ENCODE assay signal across 9 cellular contexts in the genomic region with DNA sequence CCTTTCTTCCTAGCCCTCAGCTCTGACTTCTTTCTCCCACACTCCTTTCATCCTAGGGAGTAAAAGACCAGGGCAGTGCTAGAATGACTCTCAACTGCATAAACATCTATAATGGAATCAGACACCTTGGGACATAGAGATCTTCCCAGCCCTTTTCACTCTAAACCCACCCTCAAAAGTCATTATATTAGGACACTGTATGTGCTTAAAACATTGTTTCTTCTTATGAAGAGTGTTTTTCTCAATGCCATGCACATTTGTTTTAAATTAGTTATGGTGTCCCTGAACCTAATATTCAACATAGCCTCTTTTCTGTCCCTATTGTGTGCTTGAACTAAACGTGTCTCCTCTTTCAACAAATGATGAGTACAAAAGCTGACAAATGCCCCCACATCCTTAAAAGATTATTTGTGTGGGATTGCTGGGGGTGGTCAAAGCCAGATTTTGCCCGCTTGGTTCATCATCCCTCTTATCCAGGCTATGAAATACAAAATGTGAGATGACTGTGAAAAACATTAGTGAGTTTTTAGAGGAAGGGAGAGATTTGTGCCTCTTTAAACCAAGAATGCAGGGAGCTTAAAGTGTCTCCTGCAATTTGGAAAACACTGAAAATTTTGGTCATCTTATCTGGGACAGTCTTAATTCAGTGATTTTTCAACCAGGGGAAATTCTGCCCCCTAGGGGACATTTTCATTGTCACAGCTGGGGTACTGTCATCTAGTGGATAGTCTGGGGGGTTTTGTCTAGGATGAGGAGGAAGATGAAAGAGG. TPM values are rescaled to one million over a fixed set of nuclear protein-coding genes. Genes with fewer than 3 reads are reported as not detected.
A peak's percentile ranks its signal among the peaks of the same experiment; 100 is the strongest.
DNase-seq lines count a peak whose midpoint lies in the region; ATAC-seq, FAIRE-seq and TF ChIP-seq lines count a peak whose summit lies in the region.
"Had no signal": no experiment of that assay in that cellular context is flagged by ENCODE, and none has a peak within 500 bp of the region (broad histone marks: within the 10 kb centered on the region; RNA-seq: fewer than 3 reads in every experiment).

No MANE protein-coding gene starts in this region.

- ATAC-seq in memory B cell (ENCODE audit: low read depth): peak; percentile 39
- no peak for ATAC-seq in stimulated activated memory B cell treated with anti-CD40 and anti-IgM and Interleukin-4, amounts not matched to agents 10 μg/mL and 1 μg/mL and 100 μg/mL, for 72 hours

- no peak overlapping the region for H3K4me3 Mint-ChIP-seq in memory B cell
- H3K4me3 Mint-ChIP-seq in stimulated activated memory B cell treated with anti-CD40 and anti-IgM and Interleukin-4, amounts not matched to agents 10 μg/mL and 1 μg/mL and 100 μg/mL, for 72 hours: no peak overlapping the region
- H3K4me3 Mint-ChIP-seq: brain had no signal

- TF ChIP-seq POLR2A in suprapubic skin (IDR thresholded peaks at IDR 0.05): no peak

- H3K4me3 ChIP-seq in adipocyte (ENCODE audit: low read length): no peak overlapping the region
- H3K4me3 ChIP-seq in suprapubic skin: no peak overlapping the region

- H3K27me3 Mint-ChIP-seq in memory B cell: peaks cover 13% of the 10 kb centered on the region
- H3K27me3 Mint-ChIP-seq in stimulated activated memory B cell treated with anti-CD40 and anti-IgM and Interleukin-4, amounts not matched to agents 10 μg/mL and 1 μg/mL and 100 μg/mL, for 72 hours: peaks cover 43% of the 10 kb centered on the region
- H3K27me3 Mint-ChIP-seq: brain had no signal

- TF ChIP-seq EP300 in suprapubic skin (IDR thresholded peaks at IDR 0.05): no peak

- H3K27ac Mint-ChIP-seq in memory B cell: no peak overlapping the region
- no peak overlapping the region for H3K27ac Mint-ChIP-seq in stimulated activated memory B cell treated with anti-CD40 and anti-IgM and Interleukin-4, amounts not matched to agents 10 μg/mL and 1 μg/mL and 100 μg/mL, for 72 hours
- H3K27ac Mint-ChIP-seq: brain had no signal

- no peaks in the 10 kb centered on the region for H3K9me3 Mint-ChIP-seq in memory B cell
- H3K9me3 Mint-ChIP-seq in stimulated activated memory B cell treated with anti-CD40 and anti-IgM and Interleukin-4, amounts not matched to agents 10 μg/mL and 1 μg/mL and 100 μg/mL, for 72 hours: no peaks in the 10 kb centered on the region
- H3K9me3 Mint-ChIP-seq: brain had no signal

- TF ChIP-seq CTCF in suprapubic skin (IDR thresholded peaks at IDR 0.05): peak in 1 of 2 donors; percentile 46

- H3K9ac ChIP-seq in adipocyte (ENCODE audit: low read length): no peak overlapping the region

- H3K27me3 ChIP-seq in adipocyte (replicated peaks; ENCODE audit: control insufficient read depth, insufficient read depth, low read length) (peaks cover 14% of the 10 kb centered on the region), suprapubic skin (no peaks in the 10 kb centered on the region)

- no peak for FAIRE-seq in HTR-8/SVneo (lab: Jason Lieb, UNC)

- no peaks in the 10 kb centered on the region for H3K36me3 Mint-ChIP-seq in memory B cell
- H3K36me3 Mint-ChIP-seq in stimulated activated memory B cell treated with anti-CD40 and anti-IgM and Interleukin-4, amounts not matched to agents 10 μg/mL and 1 μg/mL and 100 μg/mL, for 72 hours: no peaks in the 10 kb centered on the region
- H3K36me3 Mint-ChIP-seq: brain had no signal

- H3K36me3 ChIP-seq in adipocyte (ENCODE audit: control insufficient read depth, insufficient read depth, low read length, severe bottlenecking) (no peaks in the 10 kb centered on the region), suprapubic skin (peaks cover 23% of the 10 kb centered on the region)

- H3K27ac ChIP-seq in suprapubic skin: no peak overlapping the region

- H3K4me1 Mint-ChIP-seq in memory B cell: peaks cover 2% of the 10 kb centered on the region
- H3K4me1 Mint-ChIP-seq in stimulated activated memory B cell treated with anti-CD40 and anti-IgM and Interleukin-4, amounts not matched to agents 10 μg/mL and 1 μg/mL and 100 μg/mL, for 72 hours: no peaks in the 10 kb centered on the region
- H3K4me1 Mint-ChIP-seq: brain had no signal

- peaks cover 5% of the 10 kb centered on the region for H3K4me1 ChIP-seq in adipocyte (ENCODE audit: control insufficient read depth, insufficient read depth, low read length)
- peaks cover 7% of the 10 kb centered on the region for H3K4me1 ChIP-seq in suprapubic skin

- DNase-seq in activated naive CD4-positive, alpha-beta T cell treated with Interleukin-2 at 50 U/mL for 16 hours: peak; percentile 9
- no peak for DNase-seq in activated naive CD4-positive, alpha-beta T cell treated with anti-CD3 and anti-CD28 coated beads, Interleukin-2, amount 50 U/mL, for 16 hours
- DNase-seq in HTR-8/SVneo (ENCODE audit: insufficient read length, low spot score): peak; percentile 25
- peak; percentile 66 for DNase-seq in adipocyte (ENCODE audit: low read depth)
- peak; percentile 9 to 23 for DNase-seq in memory B cell (ENCODE audit: low spot score in 2 of 2)
- DNase-seq in suprapubic skin (ENCODE audit: low spot score in 2 of 2): no peak
- DNase-seq in NCI-H345 treated with DMSO at 0.1 percent for 48 hours (lab: John Stamatoyannopoulos, UW; ENCODE audit: unreplicated experiment): no peak

- H3K9me3 ChIP-seq in adipocyte (ENCODE audit: control insufficient read depth, low read length) (no peaks in the 10 kb centered on the region), suprapubic skin (no peaks in the 10 kb centered on the region)

- 63% methylated on average over 2 of the region's 2 CpGs for WGBS in suprapubic skin

RNA-seq across cellular contexts. Expression of gene SERPINB5, which starts 29.0 kb away (rescaled TPM):
- total RNA-seq in suprapubic skin: 100 to 1,000 TPM; 158 to 658 (median 458) TPM

RNA-seq across cellular contexts. Expression of gene SERPINB12, which starts 36.4 kb away (rescaled TPM):
- 10 to 100 TPM; 14.8 to 88.4 (median 79.5) TPM for total RNA-seq in suprapubic skin

Comparison
In these comparisons a context has a peak if more than half of its experiments do, and no peak if none do; other contexts are left out.
1. DNase-seq: peak in activated naive CD4-positive, alpha-beta T cell treated with Interleukin-2 at 50 U/mL for 16 hours (single experiment), HTR-8/SVneo (single experiment), adipocyte (single experiment) and memory B cell (2 of 2); none in activated naive CD4-positive, alpha-beta T cell treated with anti-CD3 and anti-CD28 coated beads, Interleukin-2, amount 50 U/mL, for 16 hours (single experiment), suprapubic skin (0 of 2) and NCI-H345 treated with DMSO at 0.1 percent for 48 hours (single experiment).